ENCODE assay signal across 11 cellular contexts in the genomic region with DNA sequence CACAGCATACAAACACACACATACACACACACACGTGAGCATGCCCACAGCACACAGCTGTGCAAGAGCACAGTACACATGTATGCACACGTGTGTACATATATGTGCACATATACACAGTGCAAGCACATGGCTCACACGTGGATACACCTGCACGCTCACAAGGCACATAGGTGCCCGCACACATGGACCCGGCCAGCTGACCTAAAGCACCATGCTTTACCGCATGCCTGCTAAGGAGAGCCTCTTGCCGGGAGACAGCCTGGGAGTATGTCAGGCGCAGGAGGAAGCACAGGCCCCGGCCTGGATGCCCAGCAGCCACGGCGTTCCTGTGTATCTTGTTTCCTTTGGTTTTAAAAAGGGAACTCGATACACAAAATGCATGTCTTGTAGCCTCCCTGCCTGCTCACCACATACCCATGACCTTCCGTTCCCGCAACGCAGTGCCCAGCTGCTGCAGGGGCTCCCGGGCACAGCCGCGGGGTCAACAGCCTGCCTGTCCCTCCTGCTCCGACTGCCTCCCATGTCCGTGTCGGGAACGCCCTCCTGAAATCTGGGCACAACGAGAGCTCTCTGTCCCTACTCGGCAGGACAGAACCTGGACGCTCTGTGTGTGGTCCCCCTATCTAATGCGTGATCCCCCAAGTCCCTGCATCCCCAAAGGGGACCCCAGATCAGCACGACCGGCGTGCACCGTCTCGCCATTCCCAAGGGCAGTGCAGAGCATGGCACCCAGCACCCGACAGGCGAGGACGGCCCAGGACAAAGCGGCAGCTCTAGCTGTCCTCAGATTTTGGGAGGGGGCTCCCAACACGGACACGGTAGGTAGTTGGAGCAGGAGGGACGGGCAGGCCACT. TPM values are rescaled to one million over a fixed set of nuclear protein-coding genes. Genes with fewer than 3 reads are reported as not detected.
DNase-seq lines count a peak whose midpoint lies in the region; ATAC-seq, FAIRE-seq and TF ChIP-seq lines count a peak whose summit lies in the region.
"Had no signal": no experiment of that assay in that cellular context is flagged by ENCODE, and none has a peak within 500 bp of the region (broad histone marks: within the 10 kb centered on the region; RNA-seq: fewer than 3 reads in every experiment).

No MANE protein-coding gene starts in this region.

- no peaks in the 10 kb centered on the region for H3K9me3 ChIP-seq in Peyer's patch

- TF ChIP-seq CTCF in Peyer's patch (IDR thresholded peaks at IDR 0.05) = no peak
- TF ChIP-seq CTCF in epithelial cell of proximal tubule (conservative IDR thresholded peaks at IDR 0.05; ENCODE audit: low read depth, low read length) = no peak

- H3K4me3 ChIP-seq in Peyer's patch (peak overlapping the region in 2 of 4 donors; percentile 92 to 97), epithelial cell of proximal tubule (ENCODE audit: low read depth, low read length) (peak overlapping the region; percentile 89)

- TF ChIP-seq POLR2A in Peyer's patch (IDR thresholded peaks at IDR 0.05) = no peak

- no peaks in the 10 kb centered on the region for H3K36me3 ChIP-seq in Peyer's patch

- no peaks in the 10 kb centered on the region for H3K27me3 ChIP-seq in Peyer's patch

- H3K27ac ChIP-seq in Peyer's patch = peak overlapping the region; percentile 80 to 96 (median 92)

- ATAC-seq in GM21390 (IDR thresholded peaks at IDR 0.05; ENCODE audit: unreplicated experiment) = no peak

- peak; percentile 70 for DNase-seq in GDM1 (lab: John Stamatoyannopoulos, UW)
- no peak for DNase-seq in Peyer's patch
- DNase-seq in epithelial cell of proximal tubule (ENCODE audit: low read depth) = no peak
- DNase-seq in pons (ENCODE audit: low spot score) = peak; percentile 33
- DNase-seq in GM19239 (ENCODE audit: insufficient read length, low spot score) = no peak
- no peak for DNase-seq in NCI-H1694 (lab: John Stamatoyannopoulos, UW)
- no peak for DNase-seq in NCI-H146 (lab: John Stamatoyannopoulos, UW)
- DNase-seq: left colon, NCI-H1105 had no signal

- H3K4me1 ChIP-seq in Peyer's patch = peaks cover 13 to 73% (median 25%) of the 10 kb centered on the region in 4 donors

- no peak for FAIRE-seq in GM19239 (lab: Jason Lieb, UNC)
- FAIRE-seq: endometrium had no signal

RNA-seq across cellular contexts. Expression of gene SLC12A7, which starts 3.6 kb away (rescaled TPM):
- 100 to 1,000 TPM in 3 of 4 donors, 10 to 100 TPM in 1; 87.2 to 182 (median 116) TPM for total RNA-seq in Peyer's patch
- 15.2 and 32.8 TPM in 2 replicates for total RNA-seq in epithelial cell of proximal tubule

Comparison
In these comparisons a context has a peak if more than half of its experiments do, and no peak if none do; other contexts are left out.
1. DNase-seq: peak in GDM1 (single experiment) and pons (single experiment); none in Peyer's patch (0 of 3), epithelial cell of proximal tubule (single experiment), GM19239 (single experiment), NCI-H1694 (single experiment) and NCI-H146 (single experiment).